ENCODE assay signal across 8 cellular contexts in genomic region chr2:152335016-152335850, GRCh38. TPM values are rescaled to one million over a fixed set of nuclear protein-coding genes. Genes with fewer than 3 reads are reported as not detected.
A peak's percentile ranks its signal among the peaks of the same experiment; 100 is the strongest.
DNase-seq lines count a peak whose midpoint lies in the region; ATAC-seq, FAIRE-seq and TF ChIP-seq lines count a peak whose summit lies in the region.

FMNL2 (plus strand) TSS chr2:152335174.

- H3K36me3 ChIP-seq in duodenal mucosa (ENCODE audit: control insufficient read depth in 1 of 2, insufficient read depth in 2 of 2, low read length in 2 of 2) = no peaks in the 10 kb centered on the region
- no peaks in the 10 kb centered on the region for H3K36me3 ChIP-seq in HepG2 (replicated peaks in 1 of 2; ENCODE audit: control insufficient read depth in 1 of 2, insufficient read depth in 2 of 2, low read length in 2 of 2)

- H3K79me2 ChIP-seq in HepG2 (ENCODE audit: insufficient read depth, low read length) = peaks cover 51% of the 10 kb centered on the region

- H3K27me3 ChIP-seq in duodenal mucosa (ENCODE audit: control insufficient read depth in 1 of 2, insufficient read depth in 2 of 2, low read length in 2 of 2) = no peaks in the 10 kb centered on the region
- H3K27me3 ChIP-seq in HepG2 (ENCODE audit: control insufficient read depth in 1 of 2, insufficient read depth in 2 of 2, low read length in 2 of 2) = peaks cover 0 to 19% of the 10 kb centered on the region in 2 experiments; a peak in 4 of 5 replicates

- H4K20me1 ChIP-seq in HepG2 (ENCODE audit: insufficient read depth, low read length) = peaks cover 37% of the 10 kb centered on the region; the same call in 1 of the 2 replicates

- in situ Hi-C loops in HepG2 (cut with HindIII; ENCODE audit: extremely low pct_ligation_motif_present, low pct_unique_long_range_greater_than_20kb) = loop anchor here (5.0 to 10.0 kb wide), 3 partner anchors 77 to 300 kb away; no protein-coding TSS in a partner anchor

- peak within 1 kb of the TSS; percentile 68 to 79 for H3K9ac ChIP-seq in duodenal mucosa (ENCODE audit: low read depth in 1 of 2, low read length in 2 of 2)
- H3K9ac ChIP-seq in HepG2 (ENCODE audit: insufficient read depth, low read depth, low read length) = peak within 1 kb of the TSS; percentile 87

- H3K27ac ChIP-seq in duodenal mucosa (ENCODE audit: low read depth, low read length) (peak within 1 kb of the TSS; percentile 55), HepG2 (ENCODE audit: extremely low read length, insufficient read depth, low read length) (peak within 1 kb of the TSS; percentile 69)

- peak within 1 kb of the TSS; percentile 85 for H3K4me3 ChIP-seq in WI38 (ENCODE audit: low read depth, low read length)
- H3K4me3 ChIP-seq in duodenal mucosa (ENCODE audit: low read depth in 1 of 2, low read length in 2 of 2) = peak within 1 kb of the TSS; percentile 82 to 85
- H3K4me3 ChIP-seq in HepG2 (replicated peaks in 1 of 3; ENCODE audit: insufficient read depth in 1 of 3, low read depth in 2 of 3, low read length in 3 of 3) = peak within 1 kb of the TSS; percentile 95 to 98 (median 96)

- CTCF ChIA-PET in HepG2 (lab: Yijun Ruan, JAX; ENCODE audit: low intra/inter-chr PET ratio, low total read pairs) = interaction anchor here (0.7 kb wide), 1 partner anchor 160 kb away, joined by 3 read pairs; the partner anchor contains the start of gene STAM2

- FAIRE-seq in HepG2 (lab: Jason Lieb, UNC) = peak; percentile 63

- TF ChIP-seq POLR2A in HepG2 (IDR thresholded peaks at IDR 0.05; ENCODE audit: insufficient read depth in 1 of 2, low read depth in 2 of 2, low read length in 2 of 2) = peak; percentile 93 to 97

- H2AFZ ChIP-seq in HepG2 (ENCODE audit: low read length) = peak within 1 kb of the TSS; percentile 99

- peak in 1 of 2 experiments; percentile 44; a peak in 2 of 4 replicates for TF ChIP-seq EP300 in HepG2 (IDR thresholded peaks at IDR 0.05; ENCODE audit: low read depth in 2 of 2, low read length in 2 of 2)
- peak; percentile 47; the same call in 1 of the 2 replicates for TF ChIP-seq EP300 in HepG2 (CRISPR knock-in tag; IDR thresholded peaks at IDR 0.05; ENCODE audit: borderline replicate concordance)

- DNase-seq in AG08396 (ENCODE audit: low spot score) (peak; percentile 89), NCI-H2171 (lab: John Stamatoyannopoulos, UW) (peak; percentile 73), HepG2 (ENCODE audit: low spot score) (peak; percentile 88)
- DNase-seq in stimulated activated CD4-positive, alpha-beta T cell treated with anti-CD3 and anti-CD28 coated beads, Interleukin-2, amount 100 ng/mL, for 4 hours (ENCODE audit: low read depth) = peak; percentile 7

- intact Hi-C loops in HepG2 (cut with micrococcal nuclease; ENCODE audit: unreplicated experiment) = loop anchor here (2.0 to 5.0 kb wide), 8 partner anchors 77 to 298 kb away; no protein-coding TSS in a partner anchor

- peak within 1 kb of the TSS; percentile 98 for H3K4me2 ChIP-seq in HepG2 (ENCODE audit: low read depth, low read length)

- H3K4me1 ChIP-seq in duodenal mucosa (ENCODE audit: control insufficient read depth in 1 of 2, insufficient read depth in 2 of 2, low read length in 2 of 2) (peaks cover 10 to 12% of the 10 kb centered on the region in 2 donors), HepG2 (ENCODE audit: insufficient read depth, low read length) (peaks cover 41% of the 10 kb centered on the region)

- ATAC-seq in GM18861 (IDR thresholded peaks at IDR 0.05; ENCODE audit: unreplicated experiment) (peak; percentile 83), HG03045 (IDR thresholded peaks at IDR 0.05; ENCODE audit: unreplicated experiment) (peak; percentile 89), HepG2 (peak; percentile 91)

- TF ChIP-seq CTCF in WI38 (IDR thresholded peaks at IDR 0.05; ENCODE audit: low read depth, low read length) (no peak), HepG2 (CRISPR knock-in tag; IDR thresholded peaks at IDR 0.05) (peak; percentile 52)

- POLR2A ChIA-PET in HepG2 (lab: Yijun Ruan, JAX) = interaction anchor here (0.6 to 3.1 kb wide), 14 partner anchors 9 to 159 kb away, joined by 3 to 18 read pairs (median 5); partner anchors contain the start of gene STAM2

- 3% methylated on average over 19 of the region's 103 CpGs for WGBS in HepG2 (ENCODE audit: low lambda C conversion rate)

- H3K9me3 ChIP-seq in duodenal mucosa (ENCODE audit: control insufficient read depth in 1 of 2, low read length in 2 of 2) (no peaks in the 10 kb centered on the region), HepG2 (ENCODE audit: low read length) (no peaks in the 10 kb centered on the region)

- TF ChIP-seq RAD21 in HepG2 (CRISPR knock-in tag; IDR thresholded peaks at IDR 0.05) = peak; percentile 83

- BruUV-seq in HepG2 (replicated peaks; lab: Mats Ljungman, UMichigan) = no TSS peak

TF ChIP-seq in HepG2, 621 proteins besides CTCF, POLR2A, EP300 and RAD21 (continues in another document):
- TF ChIP-seq MBD4 (IDR thresholded peaks at IDR 0.05; ENCODE audit: borderline replicate concordance, low read length) = no peak
- no peak for TF ChIP-seq HMGA1 (CRISPR knock-in tag; conservative IDR thresholded peaks at IDR 0.05)
- TF ChIP-seq ZNF496 (CRISPR knock-in tag; IDR thresholded peaks at IDR 0.05; ENCODE audit: insufficient replicate concordance) = no peak
- no peak; the same call in 1 of the 2 replicates for TF ChIP-seq ELF1 (CRISPR knock-in tag; IDR thresholded peaks at IDR 0.05)
- TF ChIP-seq RFX1 (IDR thresholded peaks at IDR 0.05) = no peak
- TF ChIP-seq FOSL2 (CRISPR knock-in tag; IDR thresholded peaks at IDR 0.05) = peak; percentile 44; the same call in 1 of the 2 replicates
- no peak for TF ChIP-seq USF2 (IDR thresholded peaks at IDR 0.05; ENCODE audit: low read depth, low read length)
- 0 out of 2 replicates have a peak, but pooled peaks have one; percentile 22 for TF ChIP-seq USF2 (CRISPR knock-in tag; IDR thresholded peaks at IDR 0.05; ENCODE audit: borderline replicate concordance)
- peak; percentile 32; the same call in 1 of the 2 replicates for TF ChIP-seq HDAC2 (CRISPR knock-in tag; IDR thresholded peaks at IDR 0.05)
- TF ChIP-seq ZZZ3 (CRISPR knock-in tag; IDR thresholded peaks at IDR 0.05; ENCODE audit: borderline replicate concordance) = no peak
- TF ChIP-seq PLSCR1 (CRISPR knock-in tag; IDR thresholded peaks at IDR 0.05; ENCODE audit: borderline replicate concordance) = no peak
- TF ChIP-seq TBX2 (CRISPR knock-in tag; IDR thresholded peaks at IDR 0.05; ENCODE audit: borderline replicate concordance) = peak; percentile 84
- TF ChIP-seq STAG1 (CRISPR knock-in tag; IDR thresholded peaks at IDR 0.05) = peak; percentile 54
- no peak for TF ChIP-seq ZNF33A (CRISPR knock-in tag; IDR thresholded peaks at IDR 0.05; ENCODE audit: borderline replicate concordance)

RNA-seq across cellular contexts. Expression of gene FMNL2, which starts in this region (rescaled TPM):
- total RNA-seq in HepG2 (2016; rRNA removed; fragmentation: Illumina TruSeq; extraction: Trizol) = 63.2 and 66.5 TPM in 2 replicates
- total RNA-seq in HepG2 (2016; cell fraction: cytosol; rRNA removed; fragmentation: Illumina TruSeq; extraction: Trizol; ENCODE audit: low read depth) = 6.8 and 8.5 TPM in 2 replicates
- 60.0 and 65.7 TPM in 2 replicates for total RNA-seq in HepG2 (2016; cell fraction: insoluble cytoplasmic fraction; rRNA removed; fragmentation: Illumina TruSeq; extraction: Trizol)
- 25.0 and 25.7 TPM in 2 replicates for total RNA-seq in HepG2 (2016; cell fraction: membrane; rRNA removed; fragmentation: Illumina TruSeq; extraction: Trizol)
- 76.2 and 83.3 TPM in 2 replicates for total RNA-seq in HepG2 (2016; cell fraction: nucleus; rRNA removed; fragmentation: Illumina TruSeq; extraction: Trizol)
- polyA plus RNA-seq in HepG2 (2011; rRNA removed) = 62.5 and 67.7 TPM in 2 replicates
- polyA plus RNA-seq in HepG2 (2011; cell fraction: cytosol; rRNA removed) = 20.3 and 32.4 TPM in 2 replicates
- polyA plus RNA-seq in HepG2 (2011; cell fraction: nucleus; rRNA removed) = 78.2 and 99.5 TPM in 2 replicates
- polyA plus RNA-seq in HepG2 (2012) = 73.3 and 86.5 TPM in 2 replicates
- 1.7 and 2.1 TPM in 2 replicates for polyA plus RNA-seq in HepG2 (2016; cell fraction: cytosol; fragmentation: Illumina TruSeq; extraction: Trizol; ENCODE audit: low read depth)
- polyA plus RNA-seq in HepG2 (2016; cell fraction: insoluble cytoplasmic fraction; fragmentation: Illumina TruSeq; extraction: Trizol; ENCODE audit: low read depth) = 66.8 and 70.0 TPM in 2 replicates
- polyA plus RNA-seq in HepG2 (2016; cell fraction: membrane; fragmentation: Illumina TruSeq; extraction: Trizol; ENCODE audit: low read depth) = 9.7 and 11.9 TPM in 2 replicates
- polyA plus RNA-seq in HepG2 (2016; cell fraction: nucleus; fragmentation: Illumina TruSeq; extraction: Trizol; ENCODE audit: insufficient read depth, low read depth) = 139 and 144 TPM in 2 replicates
- 4.2 and 30.7 TPM in 2 replicates for polyA minus RNA-seq in HepG2 (2011; rRNA and poly(A)+ RNA removed; ENCODE audit: low replicate concordance)
- polyA minus RNA-seq in HepG2 (2011; cell fraction: cytosol; rRNA and poly(A)+ RNA removed) = 43.7 and 45.2 TPM in 2 replicates
- 160 and 184 TPM in 2 replicates for polyA minus RNA-seq in HepG2 (2011; cell fraction: nucleus; rRNA and poly(A)+ RNA removed)

Comparison
In these comparisons a context has a peak if more than half of its experiments do, and no peak if none do; other contexts are left out.
1. Peak in every context shown above with its lines: DNase-seq, ATAC-seq, H3K4me3 ChIP-seq and H3K27ac ChIP-seq.
2. DNase-seq: peak in every context shown above with its lines; median percentile 89 in AG08396; 88 in HepG2; 73 in NCI-H2171; 7 in stimulated activated CD4-positive, alpha-beta T cell treated with anti-CD3 and anti-CD28 coated beads, Interleukin-2, amount 100 ng/mL, for 4 hours.